1 cellular context compared by ENCODE assay signal in genomic region chr19:18731562-18732008, GRCh38.
TF ChIP-seq lines count a peak whose summit lies in the region.

No MANE protein-coding gene starts in this region.

TF ChIP-seq in HepG2, 621 proteins besides CTCF, POLR2A, EP300 and RAD21 (continued from another document and continues in another):
- TF ChIP-seq ZBTB39 (CRISPR knock-in tag; IDR thresholded peaks at IDR 0.05) (no peak), SNAPC5 (CRISPR knock-in tag; IDR thresholded peaks at IDR 0.05; ENCODE audit: borderline replicate concordance) (no peak), THYN1 (CRISPR knock-in tag; IDR thresholded peaks at IDR 0.05; ENCODE audit: borderline replicate concordance, low read depth) (no peak), MXD4 (CRISPR knock-in tag; IDR thresholded peaks at IDR 0.05) (0 out of 2 replicates have a peak, but pooled peaks have one; percentile 35), ZNF3 (CRISPR knock-in tag; IDR thresholded peaks at IDR 0.05) (no peak), ZZZ3 (CRISPR knock-in tag; IDR thresholded peaks at IDR 0.05; ENCODE audit: borderline replicate concordance) (no peak), CREB1 (IDR thresholded peaks at IDR 0.05) (no peak), CREB1 (CRISPR knock-in tag; IDR thresholded peaks at IDR 0.05) (peak; percentile 43; the same call in 1 of the 2 replicates), ASH2L (IDR thresholded peaks at IDR 0.05; ENCODE audit: insufficient read length, low read depth, low read length) (no peak), RBAK (CRISPR knock-in tag; IDR thresholded peaks at IDR 0.05) (no peak), CEBPG (CRISPR knock-in tag; IDR thresholded peaks at IDR 0.05) (no peak), ZNF446 (CRISPR knock-in tag; IDR thresholded peaks at IDR 0.05) (no peak), ZBTB20 (CRISPR knock-in tag; IDR thresholded peaks at IDR 0.05; ENCODE audit: borderline replicate concordance, low read depth) (no peak), NFIB (CRISPR knock-in tag; IDR thresholded peaks at IDR 0.05; ENCODE audit: borderline replicate concordance) (no peak), ZNF574 (CRISPR knock-in tag; IDR thresholded peaks at IDR 0.05) (0 out of 2 replicates have a peak, but pooled peaks have one; percentile 54), HNRNPLL (IDR thresholded peaks at IDR 0.05; ENCODE audit: low read depth, low read length, poor library complexity, severe bottlenecking) (peak; percentile 43), GZF1 (CRISPR knock-in tag; IDR thresholded peaks at IDR 0.05) (no peak), KDM1A (CRISPR knock-in tag; IDR thresholded peaks at IDR 0.05) (no peak), PATZ1 (CRISPR knock-in tag; IDR thresholded peaks at IDR 0.05) (peak; percentile 88), HBP1 (CRISPR knock-in tag; IDR thresholded peaks at IDR 0.05; ENCODE audit: low read depth) (no peak), HIVEP1 (CRISPR knock-in tag; IDR thresholded peaks at IDR 0.05) (peak; percentile 73; the same call in 1 of the 2 replicates), NFE2L1 (CRISPR knock-in tag; IDR thresholded peaks at IDR 0.05; ENCODE audit: borderline replicate concordance) (no peak), ZNF317 (CRISPR knock-in tag; IDR thresholded peaks at IDR 0.05) (no peak), SRF (IDR thresholded peaks at IDR 0.05; ENCODE audit: low read depth, low read length) (no peak), ZNF557 (CRISPR knock-in tag; IDR thresholded peaks at IDR 0.05) (no peak), HNRNPH1 (optimal IDR thresholded peaks at IDR 0.05; ENCODE audit: low read depth, low read length) (no peak), JUND (CRISPR knock-in tag; IDR thresholded peaks at IDR 0.05) (peak; percentile 46; the same call in 1 of the 2 replicates), KMT2B (CRISPR knock-in tag; IDR thresholded peaks at IDR 0.05) (no peak), ZNF235 (CRISPR knock-in tag; IDR thresholded peaks at IDR 0.05; ENCODE audit: borderline replicate concordance) (no peak; the same call in 1 of the 2 replicates), ZFYVE20 (CRISPR knock-in tag; IDR thresholded peaks at IDR 0.05; ENCODE audit: borderline replicate concordance, low read depth) (no peak), ARNTL (CRISPR knock-in tag; IDR thresholded peaks at IDR 0.05) (peak; percentile 91), MXI1 (IDR thresholded peaks at IDR 0.05; ENCODE audit: borderline replicate concordance, low read depth, low read length) (no peak), MAX (IDR thresholded peaks at IDR 0.05) (peak; percentile 84), ZNF430 (CRISPR knock-in tag; IDR thresholded peaks at IDR 0.05) (peak; percentile 81; the same call in 1 of the 2 replicates), GFI1 (CRISPR knock-in tag; IDR thresholded peaks at IDR 0.05; ENCODE audit: borderline replicate concordance) (no peak), ZNF367 (CRISPR knock-in tag; IDR thresholded peaks at IDR 0.05; ENCODE audit: borderline replicate concordance) (no peak), PBX2 (CRISPR knock-in tag; IDR thresholded peaks at IDR 0.05) (no peak), ZBTB40 (IDR thresholded peaks at IDR 0.05) (no peak), ZBTB40 (CRISPR knock-in tag; IDR thresholded peaks at IDR 0.05) (no peak)
